In genomic region chr12:19458733-19459132, GRCh38 we compare ENCODE assay signal across 18 cellular contexts.
"Had no signal": no experiment of that assay in that cellular context is flagged by ENCODE, and none has a peak within 500 bp of the region (broad histone marks: within the 10 kb centered on the region; RNA-seq: fewer than 3 reads in every experiment).

No MANE protein-coding gene starts in this region.

- FAIRE-seq: islet of Langerhans had no signal

- H3K27me3 ChIP-seq: body of pancreas, esophagus squamous epithelium, stomach, vagina had no signal

- H3K4me3 ChIP-seq: body of pancreas, esophagus squamous epithelium, smooth muscle cell, stomach, vagina had no signal

- H3K4me1 ChIP-seq: body of pancreas had no signal

- DNase-seq: activated CD4-positive, alpha-beta T cell treated with anti-CD3 and anti-CD28 coated beads, Interleukin-2, amount 10 ng/mL, durations not matched to agents 24 days and 14 days; activated CD4-positive, CD25-positive, alpha-beta regulatory T cell; activated CD8-positive, alpha-beta memory T cell treated with anti-CD3 and anti-CD28 coated beads, Interleukin-2, amount 50 U/mL, for 4 hours; activated naive CD8-positive, alpha-beta T cell treated with anti-CD3 and anti-CD28 coated beads, Interleukin-2, amount 10 ng/mL, durations not matched to agents 7 days and 5 days; activated T-cell treated with anti-CD3 and anti-CD28 coated beads, Interleukin-2, amount 50 U/mL, for 48 hours; body of pancreas; dermis blood vessel endothelial cell; effector memory CD4-positive, alpha-beta T cell; esophagus squamous epithelium; left cardiac atrium; naive thymus-derived CD8-positive, alpha-beta T cell; stimulated activated CD4-positive, alpha-beta T cell treated with anti-CD3 and anti-CD28 coated beads, Interleukin-4, amount 100 ng/mL, for 1 hour; stomach; trophoblast cell had no signal

- H3K36me3 ChIP-seq: vagina had no signal

- H3K4me3 Mint-ChIP-seq: activated CD4-positive, alpha-beta T cell treated with anti-CD3 and anti-CD28 coated beads, Interleukin-2, amount 10 ng/mL, durations not matched to agents 24 days and 14 days; activated naive CD8-positive, alpha-beta T cell treated with anti-CD3 and anti-CD28 coated beads, Interleukin-2, amount 10 ng/mL, durations not matched to agents 7 days and 5 days had no signal

- H3K27me3 Mint-ChIP-seq: activated CD4-positive, alpha-beta T cell treated with anti-CD3 and anti-CD28 coated beads, Interleukin-2, amount 10 ng/mL, durations not matched to agents 24 days and 14 days; activated naive CD8-positive, alpha-beta T cell treated with anti-CD3 and anti-CD28 coated beads, Interleukin-2, amount 10 ng/mL, durations not matched to agents 7 days and 5 days; naive thymus-derived CD8-positive, alpha-beta T cell had no signal

- H3K4me2 ChIP-seq: smooth muscle cell had no signal

- H3K27ac Mint-ChIP-seq: activated CD4-positive, alpha-beta T cell treated with anti-CD3 and anti-CD28 coated beads, Interleukin-2, amount 10 ng/mL, durations not matched to agents 24 days and 14 days; activated naive CD8-positive, alpha-beta T cell treated with anti-CD3 and anti-CD28 coated beads, Interleukin-2, amount 10 ng/mL, durations not matched to agents 7 days and 5 days had no signal

- ATAC-seq: body of pancreas, left cardiac atrium, sciatic nerve had no signal

- H3K9me3 Mint-ChIP-seq: activated CD4-positive, alpha-beta T cell treated with anti-CD3 and anti-CD28 coated beads, Interleukin-2, amount 10 ng/mL, durations not matched to agents 24 days and 14 days; naive thymus-derived CD8-positive, alpha-beta T cell had no signal

- H3K9me3 ChIP-seq: body of pancreas, esophagus squamous epithelium, stomach, vagina had no signal

- H3K27ac ChIP-seq: body of pancreas, esophagus squamous epithelium, stomach, vagina had no signal
